In genomic region chrX:56563231-56564116, GRCh38 we compare ENCODE assay signal across 8 cellular contexts. TPM values are rescaled to one million over a fixed set of nuclear protein-coding genes. Genes with fewer than 3 reads are reported as not detected.
DNase-seq lines count a peak whose midpoint lies in the region; ATAC-seq and TF ChIP-seq lines count a peak whose summit lies in the region.

Gene UBQLN2, plus strand, starts transcription at chrX:56563627. Its CDS starts 247 bp downstream, at chrX:56563874.

- H3K4me3 ChIP-seq in adipocyte (ENCODE audit: low read length): peak within 1 kb of the TSS; percentile 86
- H3K4me3 ChIP-seq in heart left ventricle: peak within 1 kb of the TSS; percentile 28 to 88 (median 72)
- H3K4me3 ChIP-seq in upper lobe of right lung: peak within 1 kb of the TSS; percentile 64

- H3K27me3 ChIP-seq in adipocyte (replicated peaks; ENCODE audit: control insufficient read depth, insufficient read depth, low read length): no peaks in the 10 kb centered on the region
- peaks cover 0 to 3% (median 0%) of the 10 kb centered on the region in 9 donors for H3K27me3 ChIP-seq in heart left ventricle
- no peaks in the 10 kb centered on the region for H3K27me3 ChIP-seq in upper lobe of right lung

- peaks cover under 1% of the 10 kb centered on the region for H3K36me3 Mint-ChIP-seq in progenitor cell of endocrine pancreas (ENCODE audit: insufficient read depth)

- H3K9ac ChIP-seq in adipocyte (ENCODE audit: low read length): peak within 1 kb of the TSS; percentile 90

- DNase-seq in GM10248 (ENCODE audit: extremely low spot score): peak; percentile 50
- peak; percentile 76 for DNase-seq in NCI-H1105 (lab: John Stamatoyannopoulos, UW)
- DNase-seq in T follicular helper cell (ENCODE audit: low read depth): peak; percentile 69
- peak; percentile 89 for DNase-seq in adipocyte (ENCODE audit: low read depth)
- peak; percentile 85 to 90 (median 86) for DNase-seq in heart left ventricle
- DNase-seq in progenitor cell of endocrine pancreas (ENCODE audit: low spot score, unreplicated experiment): peak; percentile 51
- peak; percentile 91 for DNase-seq in upper lobe of right lung

- peaks cover 23% of the 10 kb centered on the region for H3K4me1 ChIP-seq in adipocyte (ENCODE audit: control insufficient read depth, insufficient read depth, low read length)
- H3K4me1 ChIP-seq in heart left ventricle: peaks cover 0 to 34% (median 14%) of the 10 kb centered on the region in 12 donors
- peaks cover 10% of the 10 kb centered on the region for H3K4me1 ChIP-seq in upper lobe of right lung

- no peaks in the 10 kb centered on the region for H3K27me3 Mint-ChIP-seq in progenitor cell of endocrine pancreas

- TF ChIP-seq CTCF in GM10248 (IDR thresholded peaks at IDR 0.05; ENCODE audit: control extremely low read depth, extremely low read depth, low read depth, missing control alignments): no peak
- TF ChIP-seq CTCF in heart left ventricle (IDR thresholded peaks at IDR 0.05): peak in 5 of 12 donors; percentile 12 to 34 (median 28)
- peak; percentile 10 for TF ChIP-seq CTCF in progenitor cell of endocrine pancreas (IDR thresholded peaks at IDR 0.05; ENCODE audit: unreplicated experiment)
- no peak for TF ChIP-seq CTCF in upper lobe of right lung (IDR thresholded peaks at IDR 0.05)

- intact Hi-C loops in heart left ventricle (cut with DNase I) (loop anchor here in 2 of 10 donors (5.0 to 10.0 kb wide), 2 partner anchors 169 to 1409 kb away; no protein-coding TSS in a partner anchor), upper lobe of right lung (cut with DNase I) (no loop called here)

- peak within 1 kb of the TSS; percentile 90 to 99 (median 94) for H3K27ac ChIP-seq in heart left ventricle
- peak within 1 kb of the TSS; percentile 96 for H3K27ac ChIP-seq in upper lobe of right lung

- TF ChIP-seq POLR2A in heart left ventricle (IDR thresholded peaks at IDR 0.05): peak in 1 of 2 donors; percentile 60

- CTCF ChIA-PET in GM10248 (lab: Yijun Ruan, JAX): no interaction called here

- H3K27ac Mint-ChIP-seq in progenitor cell of endocrine pancreas: peak within 1 kb of the TSS; percentile 95

- H3K9me3 ChIP-seq in adipocyte (ENCODE audit: control insufficient read depth, low read length) (no peaks in the 10 kb centered on the region), heart left ventricle (no peaks in the 10 kb centered on the region), upper lobe of right lung (no peaks in the 10 kb centered on the region)

- ATAC-seq in HG02588 (IDR thresholded peaks at IDR 0.05; ENCODE audit: unreplicated experiment) (peak; percentile 80), heart left ventricle (peak; percentile 94 to 98 (median 98)), upper lobe of right lung (peak; percentile 99)

- peak within 1 kb of the TSS; percentile 75 for H3K4me3 Mint-ChIP-seq in progenitor cell of endocrine pancreas (ENCODE audit: low read depth)

- POLR2A ChIA-PET in GM10248 (lab: Yijun Ruan, JAX): no interaction called here

- H3K36me3 ChIP-seq in adipocyte (ENCODE audit: control insufficient read depth, insufficient read depth, low read length, severe bottlenecking) (no peaks in the 10 kb centered on the region), heart left ventricle (no peaks in the 10 kb centered on the region), upper lobe of right lung (no peaks in the 10 kb centered on the region)

- peaks cover under 1% of the 10 kb centered on the region for H3K9me3 Mint-ChIP-seq in progenitor cell of endocrine pancreas (ENCODE audit: low read depth)

- H3K4me1 Mint-ChIP-seq in progenitor cell of endocrine pancreas (ENCODE audit: low read depth): peaks cover 17% of the 10 kb centered on the region

- WGBS in heart left ventricle, 4 donors: 0 to 30% (median 14%) methylated on average over 68 to 70 of the region's 70 CpGs

RNA-seq across cellular contexts. Expression of gene UBQLN2, which starts in this region (rescaled TPM):
- 10 to 100 TPM; 26.9 to 41.8 (median 34.4) TPM for total RNA-seq in heart left ventricle
- polyA plus RNA-seq in heart left ventricle: 10 to 100 TPM; 11.4 to 17.9 TPM
- 40.0 and 40.2 TPM in 2 replicates for total RNA-seq in progenitor cell of endocrine pancreas
- total RNA-seq in upper lobe of right lung: 31.6 TPM

Comparison
In these comparisons a context has a peak if more than half of its experiments do, and no peak if none do; other contexts are left out.
1. Peak in every context shown above with its lines: DNase-seq, ATAC-seq, H3K4me3 ChIP-seq and H3K27ac ChIP-seq.